Comparison of ENCODE assay signal across 10 cellular contexts in genomic region chr3:185558395-185558794, GRCh38. TPM values are rescaled to one million over a fixed set of nuclear protein-coding genes. Genes with fewer than 3 reads are reported as not detected.
DNase-seq lines count a peak whose midpoint lies in the region; ATAC-seq, FAIRE-seq and TF ChIP-seq lines count a peak whose summit lies in the region.
"Had no signal": no experiment of that assay in that cellular context is flagged by ENCODE, and none has a peak within 500 bp of the region (broad histone marks: within the 10 kb centered on the region; RNA-seq: fewer than 3 reads in every experiment).

No MANE protein-coding gene starts in this region.

- H3K79me2 ChIP-seq in SU-DHL-6 (ENCODE audit: insufficient read depth, low read length) (no peaks in the 10 kb centered on the region), keratinocyte (ENCODE audit: control insufficient read depth, insufficient read depth, low read length) (no peaks in the 10 kb centered on the region)
- H3K79me2 ChIP-seq: parathyroid adenoma had no signal

- no peaks in the 10 kb centered on the region for H3K9me1 ChIP-seq in keratinocyte (ENCODE audit: control insufficient read depth, extremely low read depth, insufficient read depth, low read length)

- H3K9me2 ChIP-seq in SU-DHL-6 (replicated peaks; ENCODE audit: insufficient read depth, low read length) = no peaks in the 10 kb centered on the region

- no peak for FAIRE-seq in keratinocyte (lab: Jason Lieb, UNC)

- 50% methylated on average over 3 of the region's 3 CpGs for WGBS in suprapubic skin

- H3K27ac ChIP-seq in SU-DHL-6 (ENCODE audit: low read depth, low read length) = no peak overlapping the region
- peak overlapping the region; percentile 51 for H3K27ac ChIP-seq in keratinocyte (ENCODE audit: control insufficient read depth, insufficient read depth, low read length)
- peak overlapping the region; percentile 90 for H3K27ac ChIP-seq in suprapubic skin
- H3K27ac ChIP-seq: parathyroid adenoma had no signal

- H2AFZ ChIP-seq in SU-DHL-6 (ENCODE audit: low read depth, low read length, severe bottlenecking) (peak overlapping the region; percentile 12), keratinocyte (ENCODE audit: control insufficient read depth, low read length) (peak overlapping the region; percentile 40)

- TF ChIP-seq CTCF in SU-DHL-6 (IDR thresholded peaks at IDR 0.05; ENCODE audit: insufficient read depth, low read length, poor library complexity, severe bottlenecking) (no peak), keratinocyte (optimal IDR thresholded peaks at IDR 0.05 in 1 of 3, IDR thresholded peaks at IDR 0.05 in 1 of 3, conservative IDR thresholded peaks at IDR 0.05 in 1 of 3; ENCODE audit: extremely low read depth in 1 of 3, insufficient read depth in 2 of 3, low read length in 3 of 3) (no peak), suprapubic skin (IDR thresholded peaks at IDR 0.05) (no peak)

- H4K20me1 ChIP-seq in SU-DHL-6 (ENCODE audit: low read depth, low read length) (no peaks in the 10 kb centered on the region), keratinocyte (ENCODE audit: control insufficient read depth, extremely low read depth, insufficient read depth, low read length) (no peaks in the 10 kb centered on the region)

- dilution Hi-C loops in keratinocyte (cut with MboI; ENCODE audit: extremely low pct_ligation_motif_present, low sequenced_read_pairs) = no loop called here

- H3K4me2 ChIP-seq in SU-DHL-6 (ENCODE audit: low read depth, low read length, poor library complexity, severe bottlenecking) (no peak overlapping the region), keratinocyte (ENCODE audit: control insufficient read depth, extremely low read depth, insufficient read depth, low read depth, low read length) (peak overlapping the region; percentile 70)

- no peaks in the 10 kb centered on the region for H3F3A ChIP-seq in SU-DHL-6 (ENCODE audit: insufficient read depth)

- peaks cover 17% of the 10 kb centered on the region for H3K4me1 ChIP-seq in keratinocyte (ENCODE audit: control insufficient read depth, extremely low read depth, insufficient read depth, low read length)
- peaks cover 27% of the 10 kb centered on the region for H3K4me1 ChIP-seq in suprapubic skin
- H3K4me1 ChIP-seq: parathyroid adenoma had no signal

- no peak overlapping the region for H3K4me3 ChIP-seq in SU-DHL-6 (ENCODE audit: insufficient read depth, low read length, poor library complexity, severe bottlenecking)
- H3K4me3 ChIP-seq in keratinocyte (ENCODE audit: control insufficient read depth in 2 of 3, extremely low read depth in 1 of 3, insufficient read depth in 2 of 3, low read depth in 1 of 3, low read length in 3 of 3) = peak overlapping the region in 2 of 3 experiments; percentile 25 to 43
- H3K4me3 ChIP-seq in suprapubic skin = no peak overlapping the region

- H3K9me3 ChIP-seq in SU-DHL-6 (ENCODE audit: insufficient read depth, low read length) (no peaks in the 10 kb centered on the region), keratinocyte (ENCODE audit: control insufficient read depth, low read depth, low read length) (no peaks in the 10 kb centered on the region), suprapubic skin (no peaks in the 10 kb centered on the region)

- DNase-seq in HK-2 (ENCODE audit: unreplicated experiment) (peak; percentile 41), keratinocyte (ENCODE audit: low read depth, low spot score) (no peak), suprapubic skin (ENCODE audit: low spot score in 2 of 2) (no peak), NCI-H526 treated with DMSO at 0.1 percent for 48 hours (lab: John Stamatoyannopoulos, UW) (no peak), COR-L47 (lab: John Stamatoyannopoulos, UW) (no peak)

- H3K9ac ChIP-seq in SU-DHL-6 (ENCODE audit: low read length) (no peak overlapping the region), keratinocyte (ENCODE audit: control insufficient read depth, extremely low read depth, insufficient read depth, low read length) (peak overlapping the region; percentile 22)
- H3K9ac ChIP-seq: parathyroid adenoma had no signal

- no peak for TF ChIP-seq POLR2A in suprapubic skin (IDR thresholded peaks at IDR 0.05)

- TF ChIP-seq EP300 in suprapubic skin (IDR thresholded peaks at IDR 0.05) = no peak

- no peak for ATAC-seq in GM18868 (IDR thresholded peaks at IDR 0.05; ENCODE audit: unreplicated experiment)

- H3K27me3 ChIP-seq in SU-DHL-6 (ENCODE audit: low read length) = no peaks in the 10 kb centered on the region
- no peaks in the 10 kb centered on the region for H3K27me3 ChIP-seq in keratinocyte (ENCODE audit: control insufficient read depth, extremely low read depth, insufficient read depth, low read length)
- peaks cover 9% of the 10 kb centered on the region for H3K27me3 ChIP-seq in suprapubic skin

- H3K36me3 ChIP-seq in SU-DHL-6 (ENCODE audit: low read length) (no peaks in the 10 kb centered on the region), keratinocyte (ENCODE audit: control insufficient read depth in 2 of 2, extremely low read depth in 1 of 2, insufficient read depth in 2 of 2, low read length in 2 of 2) (no peaks in the 10 kb centered on the region), suprapubic skin (no peaks in the 10 kb centered on the region)

RNA-seq across cellular contexts. Expression of gene LIPH, which starts 6.0 kb away (rescaled TPM):
- polyA plus RNA-seq in keratinocyte = 0.58 to 1.7 TPM (median 1.1 TPM) in 3 replicates
- 2.8 TPM for polyA plus RNA-seq in keratinocyte (2011; ENCODE audit: low read depth)
- 0.60 and 1.5 TPM in 2 replicates for polyA plus RNA-seq in keratinocyte (2011; cell fraction: cytosol; rRNA removed)
- 3.9 and 4.6 TPM in 2 replicates for polyA plus RNA-seq in keratinocyte (2011; cell fraction: nucleus; rRNA removed)
- polyA plus RNA-seq in keratinocyte (2012; ENCODE audit: low replicate concordance) = 0.34 and 5.9 TPM in 2 replicates
- polyA minus RNA-seq in keratinocyte = 0.85 to 3.0 TPM (median 1.3 TPM) in 3 replicates
- 1.7 TPM for polyA minus RNA-seq in keratinocyte (2011; cell fraction: cytosol; rRNA and poly(A)+ RNA removed)
- polyA minus RNA-seq in keratinocyte (2011; cell fraction: nucleus; rRNA and poly(A)+ RNA removed) = 3.4 and 4.7 TPM in 2 replicates
- total RNA-seq in suprapubic skin = 10 to 100 TPM; 10.6 to 18.3 (median 14.7) TPM
- total RNA-seq: dermis microvascular lymphatic vessel endothelial cell, G401 had no signal

RNA-seq across cellular contexts. Expression of gene SENP2, which starts 27.7 kb away (rescaled TPM):
- polyA plus RNA-seq in keratinocyte = 8.7 to 14.0 TPM (median 12.6 TPM) in 3 replicates
- polyA plus RNA-seq in keratinocyte (2011; ENCODE audit: low read depth) = 70.8 TPM
- polyA plus RNA-seq in keratinocyte (2011; cell fraction: cytosol; rRNA removed) = 10.6 and 15.4 TPM in 2 replicates
- polyA plus RNA-seq in keratinocyte (2011; cell fraction: nucleus; rRNA removed) = 10.8 and 13.3 TPM in 2 replicates
- polyA plus RNA-seq in keratinocyte (2012; ENCODE audit: low replicate concordance) = 19.5 and 23.0 TPM in 2 replicates
- 2.2 to 11.5 TPM (median 10.7 TPM) in 3 replicates for polyA minus RNA-seq in keratinocyte
- 18.2 TPM for polyA minus RNA-seq in keratinocyte (2011; cell fraction: cytosol; rRNA and poly(A)+ RNA removed)
- 3.1 and 8.5 TPM in 2 replicates for polyA minus RNA-seq in keratinocyte (2011; cell fraction: nucleus; rRNA and poly(A)+ RNA removed)
- 10 to 100 TPM; 23.1 to 34.2 (median 28.1) TPM for total RNA-seq in suprapubic skin

RNA-seq across cellular contexts. Expression of gene TMEM41A, which starts 59.6 kb away (rescaled TPM):
- polyA plus RNA-seq in keratinocyte = 30.8 to 36.8 TPM (median 31.9 TPM) in 3 replicates
- polyA plus RNA-seq in keratinocyte (2011; ENCODE audit: low read depth) = 8.6 TPM
- 18.8 and 30.8 TPM in 2 replicates for polyA plus RNA-seq in keratinocyte (2011; cell fraction: cytosol; rRNA removed)
- polyA plus RNA-seq in keratinocyte (2011; cell fraction: nucleus; rRNA removed) = 55.1 and 60.5 TPM in 2 replicates
- polyA plus RNA-seq in keratinocyte (2012; ENCODE audit: low replicate concordance) = 18.6 and 26.5 TPM in 2 replicates
- polyA minus RNA-seq in keratinocyte = 14.0 to 32.1 TPM (median 31.0 TPM) in 3 replicates
- 30.1 TPM for polyA minus RNA-seq in keratinocyte (2011; cell fraction: cytosol; rRNA and poly(A)+ RNA removed)
- polyA minus RNA-seq in keratinocyte (2011; cell fraction: nucleus; rRNA and poly(A)+ RNA removed) = 25.1 and 45.0 TPM in 2 replicates
- 10 to 100 TPM; 36.4 to 42.8 (median 36.7) TPM for total RNA-seq in suprapubic skin

Comparison
In these comparisons a context has a peak if more than half of its experiments do, and no peak if none do; other contexts are left out.
1. H3K4me3 ChIP-seq: peak in keratinocyte (2 of 3); none in SU-DHL-6 (single experiment) and suprapubic skin (single experiment).